19 cellular contexts compared by ENCODE assay signal in genomic region chr7:668958-669357, GRCh38. TPM values are rescaled to one million over a fixed set of nuclear protein-coding genes. Genes with fewer than 3 reads are reported as not detected.
DNase-seq lines count a peak whose midpoint lies in the region; ATAC-seq and TF ChIP-seq lines count a peak whose summit lies in the region.
"Had no signal": no experiment of that assay in that cellular context is flagged by ENCODE, and none has a peak within 500 bp of the region (broad histone marks: within the 10 kb centered on the region; RNA-seq: fewer than 3 reads in every experiment).

No MANE protein-coding gene starts in this region.

- H3K14ac ChIP-seq in mesenchymal stem cell (ENCODE audit: low read length in 2 of 2), result no peak overlapping the region

- H3K27me3 Mint-ChIP-seq in CD8-positive, alpha-beta T cell (ENCODE audit: low read depth), result no peaks in the 10 kb centered on the region
- H3K27me3 Mint-ChIP-seq in activated naive CD8-positive, alpha-beta T cell treated with anti-CD3 and anti-CD28 coated beads, Interleukin-2, amount 10 ng/mL, durations not matched to agents 7 days and 5 days, result no peaks in the 10 kb centered on the region
- H3K27me3 Mint-ChIP-seq: activated CD4-positive, alpha-beta memory T cell treated with anti-CD3 and anti-CD28 coated beads for 36 hours; CD8-positive, alpha-beta memory T cell; T-helper 17 cell had no signal

- H2BK12ac ChIP-seq in mesenchymal stem cell (ENCODE audit: low read length in 2 of 2), result no peak overlapping the region

- H3K9me3 ChIP-seq in CD8-positive, alpha-beta T cell (ENCODE audit: low read length), result no peaks in the 10 kb centered on the region
- H3K9me3 ChIP-seq in mesenchymal stem cell (ENCODE audit: control insufficient read depth, low read length) (no peaks in the 10 kb centered on the region), spleen (peaks cover 0 to 8% (median under 1%) of the 10 kb centered on the region in 8 donors)

- H3K36me3 Mint-ChIP-seq in CD8-positive, alpha-beta T cell, result peaks cover 7% of the 10 kb centered on the region
- peaks cover 14% of the 10 kb centered on the region for H3K36me3 Mint-ChIP-seq in activated naive CD8-positive, alpha-beta T cell treated with anti-CD3 and anti-CD28 coated beads, Interleukin-2, amount 10 ng/mL, durations not matched to agents 7 days and 5 days

- intact Hi-C loops in CD8-positive, alpha-beta T cell (cut with DNase I, micrococcal nuclease), result no loop called here
- intact Hi-C loops in spleen (cut with DNase I; ENCODE audit: low total_unique reads), result no loop called here

- H4K8ac ChIP-seq in mesenchymal stem cell (ENCODE audit: low read length), result no peak overlapping the region

- no peak overlapping the region for H3K4ac ChIP-seq in mesenchymal stem cell (ENCODE audit: low read depth in 1 of 2, low read length in 2 of 2)

- in situ Hi-C loops in ACHN (cut with HindIII; ENCODE audit: low pct_ligation_motif_present, low pct_unique_long_range_greater_than_20kb, low sequenced_read_pairs), result no loop called here

- 87% methylated on average over 3 of the region's 4 CpGs for WGBS in mesenchymal stem cell
- 74 to 91% (median 78%) methylated on average over 4 of the region's 4 CpGs for WGBS in spleen, 5 donors

- no peak overlapping the region for H3K4me2 ChIP-seq in mesenchymal stem cell (ENCODE audit: low read length, poor library complexity, severe bottlenecking)

- H2BK120ac ChIP-seq in mesenchymal stem cell (ENCODE audit: low read depth, low read length), result no peak overlapping the region

- no peaks in the 10 kb centered on the region for H3K4me1 Mint-ChIP-seq in CD8-positive, alpha-beta T cell (ENCODE audit: low read depth)
- H3K4me1 Mint-ChIP-seq in activated naive CD8-positive, alpha-beta T cell treated with anti-CD3 and anti-CD28 coated beads, Interleukin-2, amount 10 ng/mL, durations not matched to agents 7 days and 5 days, result peaks cover 6% of the 10 kb centered on the region
- H3K4me1 Mint-ChIP-seq: CD8-positive, alpha-beta memory T cell; T-helper 17 cell had no signal

- H2BK5ac ChIP-seq in mesenchymal stem cell (ENCODE audit: low read depth, low read length, poor library complexity, severe bottlenecking), result no peak overlapping the region

- H3K27ac ChIP-seq in CD8-positive, alpha-beta T cell (ENCODE audit: low read depth, low read length), result no peak overlapping the region
- H3K27ac ChIP-seq in mesenchymal stem cell (ENCODE audit: low read length, poor library complexity, severe bottlenecking) (no peak overlapping the region), spleen (peak overlapping the region; percentile 42 to 83 (median 74))

- no peak overlapping the region for H4K91ac ChIP-seq in mesenchymal stem cell (ENCODE audit: low read length)

- no peak overlapping the region for H2BK15ac ChIP-seq in mesenchymal stem cell (ENCODE audit: low read depth, poor library complexity, severe bottlenecking)

- no peaks in the 10 kb centered on the region for H3K9me3 Mint-ChIP-seq in CD8-positive, alpha-beta T cell
- H3K9me3 Mint-ChIP-seq in activated naive CD8-positive, alpha-beta T cell treated with anti-CD3 and anti-CD28 coated beads, Interleukin-2, amount 10 ng/mL, durations not matched to agents 7 days and 5 days, result peaks cover 5% of the 10 kb centered on the region

- no peaks in the 10 kb centered on the region for H3K79me1 ChIP-seq in mesenchymal stem cell (replicated peaks; ENCODE audit: low read length, poor library complexity, severe bottlenecking)

- ATAC-seq in CD8-positive, alpha-beta T cell, result no peak
- ATAC-seq in activated naive CD8-positive, alpha-beta T cell treated with anti-CD3 and anti-CD28 coated beads, Interleukin-2, amount 10 ng/mL, durations not matched to agents 7 days and 5 days (ENCODE audit: low read depth), result no peak
- ATAC-seq: HCT116, Panc1, T-helper 17 cell had no signal

- TF ChIP-seq POLR2A in spleen (IDR thresholded peaks at IDR 0.05), result no peak

- no peak overlapping the region for H3K4me3 Mint-ChIP-seq in CD8-positive, alpha-beta T cell
- H3K4me3 Mint-ChIP-seq in activated naive CD8-positive, alpha-beta T cell treated with anti-CD3 and anti-CD28 coated beads, Interleukin-2, amount 10 ng/mL, durations not matched to agents 7 days and 5 days, result no peak overlapping the region
- H3K4me3 Mint-ChIP-seq: activated CD4-positive, alpha-beta memory T cell treated with anti-CD3 and anti-CD28 coated beads for 36 hours; CD8-positive, alpha-beta memory T cell; T-helper 17 cell had no signal

- H3K9ac ChIP-seq in mesenchymal stem cell (ENCODE audit: low read length), result peak overlapping the region; percentile 83

- H3K27me3 ChIP-seq in CD8-positive, alpha-beta T cell (ENCODE audit: insufficient read depth, low read length), result no peaks in the 10 kb centered on the region
- H3K27me3 ChIP-seq in mesenchymal stem cell (ENCODE audit: control insufficient read depth in 1 of 2, insufficient read depth in 1 of 2, low read length in 2 of 2), result no peaks in the 10 kb centered on the region
- H3K27me3 ChIP-seq in spleen (replicated peaks in 1 of 7), result no peaks in the 10 kb centered on the region

- no peak overlapping the region for H2AK5ac ChIP-seq in mesenchymal stem cell (ENCODE audit: low read length, severe bottlenecking)

- no peaks in the 10 kb centered on the region for H3K36me3 ChIP-seq in CD8-positive, alpha-beta T cell (ENCODE audit: insufficient read depth, low read length)
- H3K36me3 ChIP-seq in mesenchymal stem cell (ENCODE audit: control insufficient read depth in 1 of 2, insufficient read depth in 2 of 2, low read depth in 1 of 2, low read length in 2 of 2), result peaks cover 0 to 25% of the 10 kb centered on the region in 2 experiments
- H3K36me3 ChIP-seq in spleen, result peaks cover 0 to 16% (median 0%) of the 10 kb centered on the region in 6 donors

- H3K23ac ChIP-seq in mesenchymal stem cell (ENCODE audit: low read length in 2 of 2), result no peak overlapping the region

- no peak overlapping the region for H2AFZ ChIP-seq in mesenchymal stem cell (ENCODE audit: low read depth, low read length)

- peaks cover 18% of the 10 kb centered on the region for H3K4me1 ChIP-seq in CD8-positive, alpha-beta T cell (ENCODE audit: insufficient read depth, low read length)
- H3K4me1 ChIP-seq in mesenchymal stem cell (ENCODE audit: control insufficient read depth, insufficient read depth, low read depth, low read length) (peaks cover 14% of the 10 kb centered on the region), spleen (peaks cover 7 to 23% (median 13%) of the 10 kb centered on the region in 6 donors)

- DNase-seq in CD8-positive, alpha-beta T cell, result no peak
- DNase-seq in activated naive CD8-positive, alpha-beta T cell treated with anti-CD3 and anti-CD28 coated beads, Interleukin-2, amount 10 ng/mL, durations not matched to agents 7 days and 5 days, result no peak
- no peak for DNase-seq in mesenchymal stem cell
- no peak for DNase-seq in spleen
- no peak for DNase-seq in ecto neural progenitor cell (ENCODE audit: low spot score)
- DNase-seq in foreskin melanocyte, result no peak
- DNase-seq in activated CD4-positive, CD25-positive, alpha-beta regulatory T cell treated with anti-CD3 and anti-CD28 coated beads, Interleukin-2, amount 50 U/mL, for 72 hours, result no peak
- no peak for DNase-seq in ACHN
- DNase-seq: activated CD4-positive, alpha-beta memory T cell treated with anti-CD3 and anti-CD28 coated beads for 36 hours; activated effector memory CD4-positive, alpha-beta T cell treated with Interleukin-2 at 50 U/mL for 16 hours; MM.1S; NCI-H1436 treated with DMSO at 0.1 percent for 48 hours; NCI-H510A; nucleus accumbens; retina; T-helper 17 cell had no signal

- CTCF ChIA-PET in CD8-positive, alpha-beta T cell (lab: Charles Lee), result interaction anchor here (0.9 to 1.7 kb wide), 3 partner anchors 20 to 347 kb away, joined by 3 to 5 read pairs (median 3); no protein-coding TSS in a partner anchor

- peak overlapping the region; percentile 41 for H3K27ac Mint-ChIP-seq in CD8-positive, alpha-beta T cell
- H3K27ac Mint-ChIP-seq in activated naive CD8-positive, alpha-beta T cell treated with anti-CD3 and anti-CD28 coated beads, Interleukin-2, amount 10 ng/mL, durations not matched to agents 7 days and 5 days, result peak overlapping the region; percentile 34
- H3K27ac Mint-ChIP-seq: activated CD4-positive, alpha-beta memory T cell treated with anti-CD3 and anti-CD28 coated beads for 36 hours; T-helper 17 cell had no signal

- no peak overlapping the region for H3K4me3 ChIP-seq in CD8-positive, alpha-beta T cell (ENCODE audit: low read depth, low read length)
- H3K4me3 ChIP-seq in mesenchymal stem cell (ENCODE audit: insufficient read depth in 1 of 2, low read depth in 1 of 2, low read length in 2 of 2), result no peak overlapping the region
- H3K4me3 ChIP-seq in spleen, result no peak overlapping the region

- POLR2A ChIA-PET in CD8-positive, alpha-beta T cell (lab: Charles Lee), result interaction anchor here (1.1 kb wide), 1 partner anchor 18 kb away, joined by 3 read pairs; no protein-coding TSS in a partner anchor
- POLR2A ChIA-PET in activated naive CD8-positive, alpha-beta T cell treated with anti-CD3 and anti-CD28 coated beads, Interleukin-2, amount 10 ng/mL, durations not matched to agents 7 days and 5 days (lab: Charles Lee), result no interaction called here

- no peak overlapping the region for H3K18ac ChIP-seq in mesenchymal stem cell (ENCODE audit: low read depth in 1 of 2, low read length in 2 of 2)

- TF ChIP-seq CTCF in CD8-positive, alpha-beta T cell (IDR thresholded peaks at IDR 0.05), result no peak
- no peak for TF ChIP-seq CTCF in spleen (IDR thresholded peaks at IDR 0.05 in 8 of 11, conservative IDR thresholded peaks at IDR 0.05 in 3 of 11)

RNA-seq across cellular contexts. Expression of gene DNAAF5, which starts 57.5 kb away (rescaled TPM):
- 1 to 10 TPM; 4.3 to 4.9 TPM for total RNA-seq in CD8-positive, alpha-beta T cell
- 10 to 100 TPM; 18.3 to 22.4 TPM for total RNA-seq in activated naive CD8-positive, alpha-beta T cell treated with anti-CD3 and anti-CD28 coated beads, Interleukin-2, amount 10 ng/mL, durations not matched to agents 7 days and 5 days
- polyA plus RNA-seq in mesenchymal stem cell (2013, experiment 1 of 2), result 20.2 TPM
- 15.3 TPM for polyA plus RNA-seq in mesenchymal stem cell (2013, experiment 2 of 2)
- 10 to 100 TPM; 13.7 to 22.4 (median 21.2) TPM for total RNA-seq in spleen
- 1 to 10 TPM; 7.5 to 8.4 (median 7.7) TPM for polyA plus RNA-seq in spleen

RNA-seq across cellular contexts. Expression of gene PRKAR1B, which starts 58.1 kb away (rescaled TPM):
- total RNA-seq in CD8-positive, alpha-beta T cell, result 10 to 100 TPM; 16.6 to 20.2 TPM
- 10 to 100 TPM; 26.5 to 28.2 TPM for total RNA-seq in activated naive CD8-positive, alpha-beta T cell treated with anti-CD3 and anti-CD28 coated beads, Interleukin-2, amount 10 ng/mL, durations not matched to agents 7 days and 5 days
- 5.7 TPM for polyA plus RNA-seq in mesenchymal stem cell (2013, experiment 1 of 2)
- 5.0 TPM for polyA plus RNA-seq in mesenchymal stem cell (2013, experiment 2 of 2)
- total RNA-seq in spleen, result 10 to 100 TPM; 20.8 to 39.5 (median 23.8) TPM
- polyA plus RNA-seq in spleen, result 10 to 100 TPM in 2 of 3 donors, 1 to 10 TPM in 1; 9.9 to 30.2 (median 13.9) TPM

Comparison
In these comparisons a context has a peak if more than half of its experiments do, and no peak if none do; other contexts are left out.
1. H3K27ac ChIP-seq: peak in spleen (8 of 8); none in CD8-positive, alpha-beta T cell (single experiment) and mesenchymal stem cell (single experiment).